In genomic region chr4:28443786-28444412, GRCh38 we compare ENCODE assay signal across 19 cellular contexts.
DNase-seq lines count a peak whose midpoint lies in the region; ATAC-seq and TF ChIP-seq lines count a peak whose summit lies in the region.
"Had no signal": no experiment of that assay in that cellular context is flagged by ENCODE, and none has a peak within 500 bp of the region (broad histone marks: within the 10 kb centered on the region; RNA-seq: fewer than 3 reads in every experiment).

No MANE protein-coding gene starts in this region.

- H3K27ac ChIP-seq in RWPE2 (ENCODE audit: poor library complexity, severe bottlenecking) = no peak overlapping the region
- H3K27ac ChIP-seq in foreskin keratinocyte = no peak overlapping the region
- H3K27ac ChIP-seq in CD8-positive, alpha-beta T cell (ENCODE audit: low read depth, low read length) = no peak overlapping the region
- H3K27ac ChIP-seq: A549, gastroesophageal sphincter, right atrium auricular region, stomach had no signal

- CTCF ChIA-PET in CD8-positive, alpha-beta T cell (lab: Charles Lee) = no interaction called here

- H3K27me3 Mint-ChIP-seq in chondrocyte (ENCODE audit: low read depth) = no peaks in the 10 kb centered on the region
- no peaks in the 10 kb centered on the region for H3K27me3 Mint-ChIP-seq in CD8-positive, alpha-beta T cell (ENCODE audit: low read depth)
- H3K27me3 Mint-ChIP-seq: activated CD8-positive, alpha-beta T cell treated with anti-CD3 and anti-CD28 coated beads for 36 hours; CD4-positive, CD25-positive, alpha-beta regulatory T cell; memory B cell; natural killer cell treated with Interleukin-12 subunit alpha and Interleukin-12 subunit beta and Interleukin-15 and Interleukin-18, amount 100 ng/mL, for 72 hours had no signal

- TF ChIP-seq CTCF in RWPE2 (IDR thresholded peaks at IDR 0.05; ENCODE audit: poor library complexity, severe bottlenecking) = no peak
- TF ChIP-seq CTCF in foreskin keratinocyte (conservative IDR thresholded peaks at IDR 0.05) = peak; percentile 33
- no peak for TF ChIP-seq CTCF in chondrocyte (IDR thresholded peaks at IDR 0.05)
- TF ChIP-seq CTCF in CD8-positive, alpha-beta T cell (IDR thresholded peaks at IDR 0.05) = no peak

- H3K4me1 Mint-ChIP-seq in chondrocyte (ENCODE audit: low read depth) = no peaks in the 10 kb centered on the region
- no peaks in the 10 kb centered on the region for H3K4me1 Mint-ChIP-seq in CD8-positive, alpha-beta T cell (ENCODE audit: low read depth)
- H3K4me1 Mint-ChIP-seq: CD4-positive, CD25-positive, alpha-beta regulatory T cell; memory B cell had no signal

- POLR2A ChIA-PET in CD8-positive, alpha-beta T cell (lab: Charles Lee) = no interaction called here

- DNase-seq in NCI-H82 (lab: John Stamatoyannopoulos, UW) = peak; percentile 43
- DNase-seq in NCI-H82 treated with DMSO at 0.1 percent for 48 hours (lab: John Stamatoyannopoulos, UW; ENCODE audit: unreplicated experiment) = no peak
- peak; percentile 38 for DNase-seq in RWPE2 (ENCODE audit: low spot score)
- DNase-seq in foreskin keratinocyte = peak; percentile 64 to 80
- DNase-seq in putamen (ENCODE audit: low spot score) = peak; percentile 13
- DNase-seq in chondrocyte (ENCODE audit: low spot score) = no peak
- no peak for DNase-seq in CD8-positive, alpha-beta T cell
- DNase-seq: activated CD8-positive, alpha-beta T cell treated with anti-CD3 and anti-CD28 coated beads for 36 hours; CD4-positive, CD25-positive, alpha-beta regulatory T cell; NCI-H1436 treated with DMSO at 0.1 percent for 48 hours; NCI-H2227 treated with DMSO at 0.1 percent for 48 hours; stomach had no signal

- H3K27me3 ChIP-seq in RWPE2 (ENCODE audit: insufficient read depth, poor library complexity, severe bottlenecking) (no peaks in the 10 kb centered on the region), foreskin keratinocyte (no peaks in the 10 kb centered on the region)
- H3K27me3 ChIP-seq in CD8-positive, alpha-beta T cell (ENCODE audit: insufficient read depth, low read length) = no peaks in the 10 kb centered on the region
- H3K27me3 ChIP-seq: gastroesophageal sphincter, right atrium auricular region, stomach had no signal

- H3K36me3 ChIP-seq in RWPE2 (ENCODE audit: low read depth) = no peaks in the 10 kb centered on the region
- no peaks in the 10 kb centered on the region for H3K36me3 ChIP-seq in CD8-positive, alpha-beta T cell (ENCODE audit: insufficient read depth, low read length)
- H3K36me3 ChIP-seq: gastroesophageal sphincter, right atrium auricular region, stomach had no signal

- no peak overlapping the region for H3K4me3 ChIP-seq in RWPE2 (ENCODE audit: severe bottlenecking)
- no peak overlapping the region for H3K4me3 ChIP-seq in CD8-positive, alpha-beta T cell (ENCODE audit: low read depth, low read length)
- H3K4me3 ChIP-seq: A549, gastroesophageal sphincter, right atrium auricular region, stomach had no signal

- intact Hi-C loops in CD8-positive, alpha-beta T cell (cut with DNase I, micrococcal nuclease) = no loop called here

- ATAC-seq in RWPE2 (ENCODE audit: low read depth) = peak; percentile 84
- peak; percentile 99 for ATAC-seq in foreskin keratinocyte
- no peak for ATAC-seq in esophagus mucosa
- no peak for ATAC-seq in CD8-positive, alpha-beta T cell
- ATAC-seq: A549; activated CD8-positive, alpha-beta T cell treated with anti-CD3 and anti-CD28 coated beads for 36 hours; gastroesophageal sphincter; natural killer cell treated with Interleukin-12 subunit alpha and Interleukin-12 subunit beta and Interleukin-15 and Interleukin-18, amount 100 ng/mL, for 72 hours had no signal

- H3K4me1 ChIP-seq in RWPE2 (ENCODE audit: insufficient read depth, poor library complexity, severe bottlenecking) = no peaks in the 10 kb centered on the region
- peaks cover 14% of the 10 kb centered on the region for H3K4me1 ChIP-seq in foreskin keratinocyte
- no peaks in the 10 kb centered on the region for H3K4me1 ChIP-seq in CD8-positive, alpha-beta T cell (ENCODE audit: insufficient read depth, low read length)
- H3K4me1 ChIP-seq: A549, gastroesophageal sphincter, right atrium auricular region, stomach had no signal

- no peak overlapping the region for H3K4me3 Mint-ChIP-seq in chondrocyte (ENCODE audit: unreplicated experiment)
- H3K4me3 Mint-ChIP-seq in CD8-positive, alpha-beta T cell = no peak overlapping the region
- H3K4me3 Mint-ChIP-seq: activated CD8-positive, alpha-beta T cell treated with anti-CD3 and anti-CD28 coated beads for 36 hours; activated T-helper 1 cell treated with anti-CD3 and anti-CD28 coated beads, Interleukin-12 subunit alpha, Interleukin-12 subunit beta, Interleukin-2, Interleukin-4 antibody, amounts not matched to agents 30 ng/mL and 10 ng/mL and 1 ng/mL, durations not matched to agents 14 hours and 24 hours and 36 hours; CD4-positive, CD25-positive, alpha-beta regulatory T cell; memory B cell; natural killer cell treated with Interleukin-12 subunit alpha and Interleukin-12 subunit beta and Interleukin-15 and Interleukin-18, amount 100 ng/mL, for 72 hours had no signal

- H3K9me3 ChIP-seq in RWPE2 (ENCODE audit: severe bottlenecking) = no peaks in the 10 kb centered on the region
- H3K9me3 ChIP-seq in CD8-positive, alpha-beta T cell (ENCODE audit: low read length) = no peaks in the 10 kb centered on the region
- H3K9me3 ChIP-seq: A549, gastroesophageal sphincter, right atrium auricular region, stomach had no signal

- no peak overlapping the region for H3K27ac Mint-ChIP-seq in chondrocyte (ENCODE audit: unreplicated experiment)
- H3K27ac Mint-ChIP-seq in CD8-positive, alpha-beta T cell = no peak overlapping the region
- H3K27ac Mint-ChIP-seq: activated CD8-positive, alpha-beta T cell treated with anti-CD3 and anti-CD28 coated beads for 36 hours; activated T-helper 1 cell treated with anti-CD3 and anti-CD28 coated beads, Interleukin-12 subunit alpha, Interleukin-12 subunit beta, Interleukin-2, Interleukin-4 antibody, amounts not matched to agents 30 ng/mL and 10 ng/mL and 1 ng/mL, durations not matched to agents 14 hours and 24 hours and 36 hours; CD4-positive, CD25-positive, alpha-beta regulatory T cell; memory B cell; natural killer cell treated with Interleukin-12 subunit alpha and Interleukin-12 subunit beta and Interleukin-15 and Interleukin-18, amount 100 ng/mL, for 72 hours had no signal

- no peaks in the 10 kb centered on the region for H3K36me3 Mint-ChIP-seq in chondrocyte (ENCODE audit: low read depth)
- no peaks in the 10 kb centered on the region for H3K36me3 Mint-ChIP-seq in CD8-positive, alpha-beta T cell
- H3K36me3 Mint-ChIP-seq: CD4-positive, CD25-positive, alpha-beta regulatory T cell; memory B cell; natural killer cell treated with Interleukin-12 subunit alpha and Interleukin-12 subunit beta and Interleukin-15 and Interleukin-18, amount 100 ng/mL, for 72 hours had no signal

- peaks cover 3% of the 10 kb centered on the region for H3K9me3 Mint-ChIP-seq in chondrocyte (ENCODE audit: low read depth)
- H3K9me3 Mint-ChIP-seq in CD8-positive, alpha-beta T cell = peaks cover 18% of the 10 kb centered on the region

Comparison
In these comparisons a context has a peak if more than half of its experiments do, and no peak if none do; other contexts are left out.
1. DNase-seq: peak in NCI-H82 (single experiment), RWPE2 (single experiment), foreskin keratinocyte (2 of 2) and putamen (single experiment); none in NCI-H82 treated with DMSO at 0.1 percent for 48 hours (single experiment), chondrocyte (single experiment) and CD8-positive, alpha-beta T cell (0 of 7).
2. ATAC-seq: peak in RWPE2 (single experiment) and foreskin keratinocyte (single experiment); none in esophagus mucosa (single experiment) and CD8-positive, alpha-beta T cell (single experiment).